19 cellular contexts compared by ENCODE assay signal in the genomic region with DNA sequence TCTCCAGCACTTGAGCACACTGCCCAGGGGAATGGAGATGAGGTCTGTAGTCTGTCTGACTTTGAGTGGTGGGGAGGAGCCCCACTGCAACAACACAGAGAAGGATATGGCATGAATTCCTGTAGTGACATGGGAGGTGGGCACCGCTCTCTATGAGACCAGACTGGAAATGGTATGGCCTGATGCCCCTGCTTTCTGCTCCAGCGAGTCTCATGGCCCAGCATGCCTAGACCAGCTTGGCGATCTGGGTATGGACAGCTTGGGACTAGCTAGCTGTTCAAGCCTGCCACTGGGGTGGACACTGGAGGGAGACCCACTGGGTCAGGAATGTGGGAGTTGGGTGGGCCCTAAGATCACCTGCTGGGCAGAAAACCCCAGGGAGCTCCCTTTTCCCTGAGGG.
A peak's percentile ranks its signal among the peaks of the same experiment; 100 is the strongest.
DNase-seq lines count a peak whose midpoint lies in the region; ATAC-seq and TF ChIP-seq lines count a peak whose summit lies in the region.
"Had no signal": no experiment of that assay in that cellular context is flagged by ENCODE, and none has a peak within 500 bp of the region (broad histone marks: within the 10 kb centered on the region; RNA-seq: fewer than 3 reads in every experiment).

No MANE protein-coding gene starts in this region.

- H3K36me3 ChIP-seq in upper lobe of left lung (no peaks in the 10 kb centered on the region), aorta (ENCODE audit: control insufficient read depth in 1 of 2, insufficient read depth in 2 of 2, low read length in 1 of 2) (no peaks in the 10 kb centered on the region)
- H3K36me3 ChIP-seq: BLaER1 treated with 17β-estradiol and CSF1 and Interleukin-3, amounts not matched to agents 10 nM and 100 nM had no signal

- H3K27me3 Mint-ChIP-seq in activated CD4-positive, alpha-beta T cell treated with anti-CD3 and anti-CD28 coated beads, Interleukin-2, amount 10 ng/mL, durations not matched to agents 24 days and 14 days = no peaks in the 10 kb centered on the region
- H3K27me3 Mint-ChIP-seq: B cell; CD4-positive, alpha-beta T cell had no signal

- H3K27ac Mint-ChIP-seq in activated CD4-positive, alpha-beta T cell treated with anti-CD3 and anti-CD28 coated beads, Interleukin-2, amount 10 ng/mL, durations not matched to agents 24 days and 14 days = no peak overlapping the region
- H3K27ac Mint-ChIP-seq: B cell; CD4-positive, alpha-beta T cell; CD8-positive, alpha-beta T cell had no signal

- H3K27me3 ChIP-seq in upper lobe of left lung (no peaks in the 10 kb centered on the region), aorta (ENCODE audit: control insufficient read depth in 1 of 2, insufficient read depth in 2 of 2, low read length in 1 of 2) (no peaks in the 10 kb centered on the region)
- H3K27me3 ChIP-seq: BLaER1 treated with 17β-estradiol and CSF1 and Interleukin-3, amounts not matched to agents 10 nM and 100 nM had no signal

- peak; percentile 29 for DNase-seq in activated CD4-positive, alpha-beta T cell treated with anti-CD3 and anti-CD28 coated beads, Interleukin-2, amount 10 ng/mL, durations not matched to agents 24 days and 14 days
- DNase-seq in activated CD4-positive, alpha-beta T cell treated with anti-CD3 and anti-CD28 coated beads for 48 hours = no peak
- DNase-seq in upper lobe of left lung (no peak), aorta (peak in 1 of 2 donors; percentile 46), GM10266 (ENCODE audit: extremely low spot score) (no peak)
- DNase-seq: AML-193; Caco-2; Calu3; CD4-positive, alpha-beta T cell; CD8-positive, alpha-beta T cell; DMS79 treated with DMSO at 0.1 percent for 48 hours; GF-D8 had no signal

- H3K4me1 ChIP-seq in upper lobe of left lung (no peaks in the 10 kb centered on the region), aorta (ENCODE audit: control insufficient read depth in 1 of 2, insufficient read depth in 2 of 2, low read length in 2 of 2) (no peaks in the 10 kb centered on the region)
- H3K4me1 ChIP-seq: A549, Caco-2 had no signal

- TF ChIP-seq POLR2A in upper lobe of left lung (IDR thresholded peaks at IDR 0.05) = no peak

- no peak for TF ChIP-seq EP300 in upper lobe of left lung (IDR thresholded peaks at IDR 0.05)

- WGBS in upper lobe of left lung, 2 donors = 97 to 100% methylated on average over 2 to 3 of the region's 3 CpGs
- WGBS in aorta, 2 donors = 97 to 100% methylated on average over 3 of the region's 3 CpGs

- no peak overlapping the region for H3K4me3 Mint-ChIP-seq in activated CD4-positive, alpha-beta T cell treated with anti-CD3 and anti-CD28 coated beads, Interleukin-2, amount 10 ng/mL, durations not matched to agents 24 days and 14 days
- H3K4me3 Mint-ChIP-seq: B cell; CD4-positive, alpha-beta T cell; CD8-positive, alpha-beta T cell had no signal

- TF ChIP-seq CTCF in upper lobe of left lung (IDR thresholded peaks at IDR 0.05) (no peak), GM10266 (IDR thresholded peaks at IDR 0.05; ENCODE audit: control insufficient read depth, insufficient read depth, low read depth, missing control alignments) (no peak)

- H3K9me3 Mint-ChIP-seq in activated CD4-positive, alpha-beta T cell treated with anti-CD3 and anti-CD28 coated beads, Interleukin-2, amount 10 ng/mL, durations not matched to agents 24 days and 14 days = no peaks in the 10 kb centered on the region

- H3K4me1 Mint-ChIP-seq in activated CD4-positive, alpha-beta T cell treated with anti-CD3 and anti-CD28 coated beads, Interleukin-2, amount 10 ng/mL, durations not matched to agents 24 days and 14 days = no peaks in the 10 kb centered on the region
- H3K4me1 Mint-ChIP-seq: B cell had no signal

- no peak overlapping the region for H3K4me3 ChIP-seq in upper lobe of left lung
- no peak overlapping the region for H3K4me3 ChIP-seq in aorta (ENCODE audit: low read length in 2 of 2)
- H3K4me3 ChIP-seq: A549; BLaER1 treated with 17β-estradiol and CSF1 and Interleukin-3, amounts not matched to agents 10 nM and 100 nM; GM12878 had no signal

- no peaks in the 10 kb centered on the region for H3K36me3 Mint-ChIP-seq in activated CD4-positive, alpha-beta T cell treated with anti-CD3 and anti-CD28 coated beads, Interleukin-2, amount 10 ng/mL, durations not matched to agents 24 days and 14 days (ENCODE audit: low read depth)
- H3K36me3 Mint-ChIP-seq: CD8-positive, alpha-beta T cell had no signal

- H3K27ac ChIP-seq in upper lobe of left lung (no peak overlapping the region), aorta (ENCODE audit: low read depth in 1 of 2, low read length in 2 of 2) (no peak overlapping the region)
- H3K27ac ChIP-seq: 22Rv1; A549; BLaER1 treated with 17β-estradiol and CSF1 and Interleukin-3, amounts not matched to agents 10 nM and 100 nM; C4-2B had no signal

- ATAC-seq in upper lobe of left lung (ENCODE audit: low FRiP score in 2 of 2) (peak; percentile 8 to 67), aorta (ENCODE audit: low FRiP score) (peak; percentile 11), GM18502 (IDR thresholded peaks at IDR 0.05; ENCODE audit: poor library complexity, unreplicated experiment) (no peak)
- ATAC-seq: A549; CD8-positive, alpha-beta T cell; GM12878 had no signal

- H3K9me3 ChIP-seq in upper lobe of left lung (no peaks in the 10 kb centered on the region), aorta (ENCODE audit: control insufficient read depth, low read length) (no peaks in the 10 kb centered on the region)
- H3K9me3 ChIP-seq: A549, Caco-2 had no signal

- intact Hi-C loops in activated CD4-positive, alpha-beta T cell treated with anti-CD3 and anti-CD28 coated beads, Interleukin-2, amount 10 ng/mL, durations not matched to agents 24 days and 14 days (cut with micrococcal nuclease) = no loop called here
- intact Hi-C loops in aorta (cut with DNase I) = no loop called here
